Comparison of ENCODE assay signal across 12 cellular contexts in genomic region chr18:8614875-8615274, GRCh38. TPM values are rescaled to one million over a fixed set of nuclear protein-coding genes. Genes with fewer than 3 reads are reported as not detected.
DNase-seq lines count a peak whose midpoint lies in the region; ATAC-seq, FAIRE-seq and TF ChIP-seq lines count a peak whose summit lies in the region.
"Had no signal": no experiment of that assay in that cellular context is flagged by ENCODE, and none has a peak within 500 bp of the region (broad histone marks: within the 10 kb centered on the region; RNA-seq: fewer than 3 reads in every experiment).

No MANE protein-coding gene starts in this region.

- TF ChIP-seq CTCF in esophagus squamous epithelium (IDR thresholded peaks at IDR 0.05) (no peak), kidney (IDR thresholded peaks at IDR 0.05; ENCODE audit: borderline replicate concordance, extremely low read depth, insufficient read depth) (no peak)

- H3K27me3 ChIP-seq in MG63 (no peaks in the 10 kb centered on the region), esophagus squamous epithelium (no peaks in the 10 kb centered on the region), rectal smooth muscle tissue (ENCODE audit: control insufficient read depth, insufficient read depth, low read length) (no peaks in the 10 kb centered on the region), small intestine (ENCODE audit: control insufficient read depth in 2 of 2, insufficient read depth in 2 of 2, low read length in 2 of 2) (no peaks in the 10 kb centered on the region)
- H3K27me3 ChIP-seq: ovary had no signal

- H3K27ac ChIP-seq in esophagus squamous epithelium (peak overlapping the region; percentile 7 to 83 (median 71)), rectal smooth muscle tissue (ENCODE audit: low read depth, low read length) (peak overlapping the region; percentile 56), small intestine (ENCODE audit: low read depth in 1 of 2, low read length in 1 of 2) (no peak overlapping the region), kidney (ENCODE audit: low read depth in 2 of 2, low read length in 2 of 2) (no peak overlapping the region)
- H3K27ac ChIP-seq: ovary had no signal

- no peak overlapping the region for H3K9ac ChIP-seq in rectal smooth muscle tissue (ENCODE audit: low read length)
- no peak overlapping the region for H3K9ac ChIP-seq in kidney (ENCODE audit: low read length in 2 of 2)

- 86 to 90% methylated on average over 9 to 10 of the region's 12 CpGs for WGBS in esophagus squamous epithelium, 2 donors
- 92 to 96% (median 95%) methylated on average over 12 of the region's 12 CpGs for WGBS in small intestine, 3 donors

- intact Hi-C loops in esophagus squamous epithelium (cut with DNase I): no loop called here
- intact Hi-C loops in kidney (cut with DNase I): no loop called here

- no peak for TF ChIP-seq POLR2A in esophagus squamous epithelium (IDR thresholded peaks at IDR 0.05)

- FAIRE-seq in small intestine (lab: Jason Lieb, UNC): no peak
- FAIRE-seq in kidney (lab: Jason Lieb, UNC): no peak

- ATAC-seq in HG02798 (IDR thresholded peaks at IDR 0.05; ENCODE audit: poor library complexity, unreplicated experiment) (no peak), GM19467 (IDR thresholded peaks at IDR 0.05; ENCODE audit: unreplicated experiment) (no peak)

- DNase-seq in ELR (ENCODE audit: low read depth) (peak; percentile 20), MG63 (peak; percentile 7), esophagus squamous epithelium (lab: John Stamatoyannopoulos, UW) (no peak), small intestine (no peak), kidney (no peak)
- DNase-seq: islet precursor cell, NCI-H1105, T-helper 2 cell had no signal

- H3K9me3 ChIP-seq in MG63 (no peaks in the 10 kb centered on the region), esophagus squamous epithelium (no peaks in the 10 kb centered on the region), small intestine (ENCODE audit: control insufficient read depth, low read depth) (no peaks in the 10 kb centered on the region), kidney (ENCODE audit: control insufficient read depth in 1 of 2, low read length in 2 of 2) (no peaks in the 10 kb centered on the region)
- H3K9me3 ChIP-seq: ovary had no signal

- H3K4me1 ChIP-seq in esophagus squamous epithelium: peaks cover 34 to 99% (median 53%) of the 10 kb centered on the region in 3 donors
- peaks cover 20% of the 10 kb centered on the region for H3K4me1 ChIP-seq in rectal smooth muscle tissue (ENCODE audit: control insufficient read depth, insufficient read depth, low read length)
- H3K4me1 ChIP-seq in small intestine (ENCODE audit: control insufficient read depth in 2 of 2, insufficient read depth in 1 of 2, low read depth in 1 of 2, low read length in 1 of 2): peaks cover 4 to 12% of the 10 kb centered on the region in 2 donors
- peaks cover 12 to 14% of the 10 kb centered on the region in 2 donors for H3K4me1 ChIP-seq in kidney (ENCODE audit: control insufficient read depth in 1 of 2, insufficient read depth in 1 of 2, low read depth in 1 of 2, low read length in 2 of 2)

- H3K4me3 ChIP-seq in MG63: peak overlapping the region; percentile 13; the same call in 1 of the 2 replicates
- no peak overlapping the region for H3K4me3 ChIP-seq in esophagus squamous epithelium
- H3K4me3 ChIP-seq in rectal smooth muscle tissue (ENCODE audit: low read length): no peak overlapping the region
- no peak overlapping the region for H3K4me3 ChIP-seq in small intestine (ENCODE audit: low read depth in 1 of 2, low read length in 2 of 2)
- no peak overlapping the region for H3K4me3 ChIP-seq in kidney (ENCODE audit: low read length in 2 of 2)
- H3K4me3 ChIP-seq: ovary had no signal

- H3K36me3 ChIP-seq in MG63 (peaks cover 25% of the 10 kb centered on the region), esophagus squamous epithelium (peaks cover 0 to 9% (median 0%) of the 10 kb centered on the region in 3 donors), rectal smooth muscle tissue (ENCODE audit: control insufficient read depth, insufficient read depth, low read length) (no peaks in the 10 kb centered on the region), small intestine (ENCODE audit: control insufficient read depth in 2 of 2, insufficient read depth in 2 of 2, low read length in 2 of 2) (no peaks in the 10 kb centered on the region), kidney (ENCODE audit: control insufficient read depth in 1 of 2, insufficient read depth in 2 of 2, low read length in 2 of 2) (no peaks in the 10 kb centered on the region)
- H3K36me3 ChIP-seq: ovary had no signal

RNA-seq across cellular contexts. Expression of gene RAB12, which starts 5.6 kb away (rescaled TPM):
- 79.5 and 111 TPM in 2 replicates for total RNA-seq in MG63 (2014; rRNA removed; shearing (Covaris generic); ENCODE audit: low replicate concordance)
- 10 to 100 TPM; 32.0 to 46.7 (median 39.1) TPM for total RNA-seq in esophagus squamous epithelium
- polyA plus RNA-seq in small intestine: 10 to 100 TPM in 2 of 3 donors, 1 to 10 TPM in 1; 8.9 to 17.7 (median 12.4) TPM
- 46.7 TPM for total RNA-seq in kidney
- 37.7 TPM for polyA plus RNA-seq in kidney (ENCODE audit: insufficient read depth, low read depth, low replicate concordance)

Comparison
In these comparisons a context has a peak if more than half of its experiments do, and no peak if none do; other contexts are left out.
1. DNase-seq: peak in ELR (single experiment) and MG63 (single experiment); none in esophagus squamous epithelium (single experiment), small intestine (single experiment) and kidney (single experiment).
2. H3K27ac ChIP-seq: peak in esophagus squamous epithelium (4 of 4) and rectal smooth muscle tissue (single experiment); none in small intestine (0 of 2) and kidney (0 of 2).